15 cellular contexts compared by ENCODE assay signal in genomic region chr21:45033791-45034555, GRCh38. TPM values are rescaled to one million over a fixed set of nuclear protein-coding genes. Genes with fewer than 3 reads are reported as not detected.
A peak's percentile ranks its signal among the peaks of the same experiment; 100 is the strongest.
DNase-seq lines count a peak whose midpoint lies in the region; ATAC-seq and TF ChIP-seq lines count a peak whose summit lies in the region.
"Had no signal": no experiment of that assay in that cellular context is flagged by ENCODE, and none has a peak within 500 bp of the region (broad histone marks: within the 10 kb centered on the region; RNA-seq: fewer than 3 reads in every experiment).

No MANE protein-coding gene starts in this region.

- H3K27me3 ChIP-seq in fibroblast of lung (ENCODE audit: control insufficient read depth, insufficient read depth, low read length): peaks cover 9% of the 10 kb centered on the region
- peaks cover 0 to 45% of the 10 kb centered on the region in 2 experiments for H3K27me3 ChIP-seq in mesenchymal stem cell (ENCODE audit: control insufficient read depth in 1 of 2, insufficient read depth in 1 of 2, low read length in 2 of 2)
- H3K27me3 ChIP-seq in thyroid gland: no peaks in the 10 kb centered on the region

- H2AFZ ChIP-seq in fibroblast of lung (ENCODE audit: low read length) (no peak overlapping the region), mesenchymal stem cell (ENCODE audit: low read depth, low read length) (no peak overlapping the region)

- H4K8ac ChIP-seq in mesenchymal stem cell (ENCODE audit: low read length): no peak overlapping the region

- intact Hi-C loops in thyroid gland (cut with DNase I): no loop called here

- peak overlapping the region; percentile 38 for H2AK5ac ChIP-seq in mesenchymal stem cell (ENCODE audit: low read length, severe bottlenecking)

- H3K4me3 ChIP-seq in WI38 (ENCODE audit: low read depth, low read length) (peak overlapping the region; percentile 14; the same call in 1 of the 2 replicates), fibroblast of lung (replicated peaks in 1 of 4; ENCODE audit: control extremely low read depth in 1 of 4, insufficient read depth in 1 of 4, low read depth in 3 of 4, low read length in 4 of 4) (peak overlapping the region in 3 of 4 experiments; percentile 19 to 43 (median 25)), mesenchymal stem cell (ENCODE audit: insufficient read depth in 1 of 2, low read depth in 1 of 2, low read length in 2 of 2) (peak overlapping the region in 1 of 2 experiments; percentile 66), thyroid gland (replicated peaks in 1 of 3) (no peak overlapping the region)
- H3K4me3 ChIP-seq: GM12878 had no signal

- WGBS in mesenchymal stem cell: 85% methylated on average over 21 of the region's 21 CpGs
- 74 to 75% methylated on average over 20 to 21 of the region's 21 CpGs for WGBS in thyroid gland, 2 donors

- H2BK12ac ChIP-seq in mesenchymal stem cell (ENCODE audit: low read length in 2 of 2): no peak overlapping the region

- H3K27ac ChIP-seq in fibroblast of lung (ENCODE audit: insufficient read depth, low read length) (peak overlapping the region; percentile 57), mesenchymal stem cell (ENCODE audit: low read length, poor library complexity, severe bottlenecking) (no peak overlapping the region), thyroid gland (peak overlapping the region in 2 of 3 donors; percentile 10 to 36)

- no peaks in the 10 kb centered on the region for H3K36me3 ChIP-seq in fibroblast of lung (ENCODE audit: control insufficient read depth, insufficient read depth, low read length)
- peaks cover 0 to 3% of the 10 kb centered on the region in 2 experiments for H3K36me3 ChIP-seq in mesenchymal stem cell (ENCODE audit: control insufficient read depth in 1 of 2, insufficient read depth in 2 of 2, low read depth in 1 of 2, low read length in 2 of 2)
- H3K36me3 ChIP-seq in thyroid gland: no peaks in the 10 kb centered on the region

- DNase-seq in fibroblast of lung (ENCODE audit: low read depth in 2 of 2) (peak in 1 of 2 donors; percentile 87), mesenchymal stem cell (no peak), thyroid gland (no peak), NCI-H69 (lab: John Stamatoyannopoulos, UW) (no peak), GOT3 (lab: John Stamatoyannopoulos, UW) (no peak), omental fat pad (ENCODE audit: low spot score) (no peak)
- DNase-seq: activated B cell treated with CpG ODN at 0.5 μM for 24 hours, naive B cell, NCI-H1048, NCI-H510A treated with DMSO at 0.1 percent for 48 hours, SHP77 had no signal

- H3K4ac ChIP-seq in mesenchymal stem cell (ENCODE audit: low read depth in 1 of 2, low read length in 2 of 2): no peak overlapping the region

- no peak overlapping the region for H4K91ac ChIP-seq in mesenchymal stem cell (ENCODE audit: low read length)

- no peak overlapping the region for H2BK15ac ChIP-seq in mesenchymal stem cell (ENCODE audit: low read depth, poor library complexity, severe bottlenecking)

- peak overlapping the region in 1 of 2 experiments; percentile 76 for H3K14ac ChIP-seq in mesenchymal stem cell (ENCODE audit: low read length in 2 of 2)

- no peaks in the 10 kb centered on the region for H4K20me1 ChIP-seq in fibroblast of lung (ENCODE audit: control insufficient read depth, extremely low read depth, insufficient read depth, low read length)

- no peak overlapping the region for H2BK5ac ChIP-seq in mesenchymal stem cell (ENCODE audit: low read depth, low read length, poor library complexity, severe bottlenecking)

- no peak for TF ChIP-seq CTCF in WI38 (IDR thresholded peaks at IDR 0.05; ENCODE audit: low read depth, low read length)
- TF ChIP-seq CTCF in fibroblast of lung (conservative IDR thresholded peaks at IDR 0.05 in 1 of 2, IDR thresholded peaks at IDR 0.05 in 1 of 2; ENCODE audit: low read depth in 1 of 2, low read length in 2 of 2): no peak
- TF ChIP-seq CTCF in thyroid gland (IDR thresholded peaks at IDR 0.05): no peak
- TF ChIP-seq CTCF in omental fat pad (IDR thresholded peaks at IDR 0.05): no peak

- H2BK120ac ChIP-seq in mesenchymal stem cell (ENCODE audit: low read depth, low read length): no peak overlapping the region

- H3K4me2 ChIP-seq in fibroblast of lung (ENCODE audit: extremely low read depth, insufficient read depth, low read length): peak overlapping the region; percentile 96
- H3K4me2 ChIP-seq in mesenchymal stem cell (ENCODE audit: low read length, poor library complexity, severe bottlenecking): no peak overlapping the region

- no peak overlapping the region for H3K18ac ChIP-seq in mesenchymal stem cell (ENCODE audit: low read depth in 1 of 2, low read length in 2 of 2)

- peak overlapping the region in 1 of 2 experiments; percentile 65 for H3K23ac ChIP-seq in mesenchymal stem cell (ENCODE audit: low read length in 2 of 2)

- no peak for TF ChIP-seq POLR2A in thyroid gland (IDR thresholded peaks at IDR 0.05)

- peak overlapping the region; percentile 51 for H3K9ac ChIP-seq in fibroblast of lung (ENCODE audit: insufficient read depth, low read length)
- peak overlapping the region; percentile 44 for H3K9ac ChIP-seq in mesenchymal stem cell (ENCODE audit: low read length)

- ATAC-seq in HG03378 (IDR thresholded peaks at IDR 0.05; ENCODE audit: unreplicated experiment) (no peak), omental fat pad (ENCODE audit: low FRiP score) (no peak)
- ATAC-seq: activated T-helper 17 cell treated with anti-CD3 and anti-CD28 coated beads, Interleukin-2, amount 50 U/mL, for 72 hours; GM12878 had no signal

- H3K79me1 ChIP-seq in mesenchymal stem cell (replicated peaks; ENCODE audit: low read length, poor library complexity, severe bottlenecking): no peaks in the 10 kb centered on the region

- H3K79me2 ChIP-seq in fibroblast of lung (ENCODE audit: control insufficient read depth, insufficient read depth, low read length): no peaks in the 10 kb centered on the region

- no peaks in the 10 kb centered on the region for H3K9me3 ChIP-seq in fibroblast of lung (ENCODE audit: control insufficient read depth, insufficient read depth, low read depth, low read length)
- peaks cover 15% of the 10 kb centered on the region for H3K9me3 ChIP-seq in mesenchymal stem cell (ENCODE audit: control insufficient read depth, low read length)
- H3K9me3 ChIP-seq in thyroid gland: no peaks in the 10 kb centered on the region

- H3K4me1 ChIP-seq in fibroblast of lung (ENCODE audit: control insufficient read depth, extremely low read depth, insufficient read depth, low read length) (peaks cover 15% of the 10 kb centered on the region), mesenchymal stem cell (ENCODE audit: control insufficient read depth, insufficient read depth, low read depth, low read length) (peaks cover 36% of the 10 kb centered on the region), thyroid gland (peaks cover 0 to 12% of the 10 kb centered on the region in 2 donors)

RNA-seq across cellular contexts. Expression of gene ADARB1, which starts 40.4 kb away (rescaled TPM):
- total RNA-seq in fibroblast of lung (22.9 and 25.3 TPM in 2 replicates), thyroid gland (10 to 100 TPM in 2 of 4 donors, 1 to 10 TPM in 2; 5.0 to 20.2 (median 10.1) TPM), omental fat pad (10 to 100 TPM; 17.3 to 38.3 (median 23.3) TPM)
- polyA plus RNA-seq in fibroblast of lung: 10.1 and 20.2 TPM in 2 replicates
- 12.0 and 30.4 TPM in 2 replicates for polyA plus RNA-seq in fibroblast of lung (2012)
- polyA minus RNA-seq in fibroblast of lung (ENCODE audit: low replicate concordance): 31.2 and 60.6 TPM in 2 replicates
- polyA plus RNA-seq in mesenchymal stem cell (2013, experiment 1 of 2): 4.7 TPM
- 5.0 TPM for polyA plus RNA-seq in mesenchymal stem cell (2013, experiment 2 of 2)

Comparison
In these comparisons a context has a peak if more than half of its experiments do, and no peak if none do; other contexts are left out.
1. H3K4me3 ChIP-seq: peak in WI38 (single experiment) and fibroblast of lung (3 of 4); none in thyroid gland (0 of 3).